Comparison of ENCODE assay signal across 17 cellular contexts in genomic region chr1:83791821-83792437, GRCh38.
A peak's percentile ranks its signal among the peaks of the same experiment; 100 is the strongest.
DNase-seq lines count a peak whose midpoint lies in the region; ATAC-seq and TF ChIP-seq lines count a peak whose summit lies in the region.
"Had no signal": no experiment of that assay in that cellular context is flagged by ENCODE, and none has a peak within 500 bp of the region (broad histone marks: within the 10 kb centered on the region; RNA-seq: fewer than 3 reads in every experiment).

No MANE protein-coding gene starts in this region.

- H3K4me3 Mint-ChIP-seq in activated CD4-positive, alpha-beta T cell treated with anti-CD3 and anti-CD28 coated beads for 36 hours, result no peak overlapping the region

- H3K4me3 ChIP-seq in LNCaP clone FGC (ENCODE audit: low read depth, low read length) (no peak overlapping the region), cardiac fibroblast (replicated peaks in 1 of 2; ENCODE audit: low read depth in 2 of 2, low read length in 2 of 2) (no peak overlapping the region)
- H3K4me3 ChIP-seq: K562, right lobe of liver, tibial nerve had no signal

- POLR2A ChIA-PET in activated CD4-positive, alpha-beta T cell treated with anti-CD3 and anti-CD28 coated beads for 36 hours (lab: Charles Lee), result no interaction called here

- intact Hi-C loops in activated CD4-positive, alpha-beta T cell treated with anti-CD3 and anti-CD28 coated beads for 36 hours (cut with DNase I, micrococcal nuclease), result no loop called here

- DNase-seq in Daoy (ENCODE audit: low read depth) (peak; percentile 22), LNCaP clone FGC (ENCODE audit: low read depth) (peak; percentile 49), cardiac fibroblast (ENCODE audit: low read depth in 2 of 2) (peak; percentile 1 to 15), myocyte (ENCODE audit: low read depth) (peak; percentile 57), SKM-1 (lab: John Stamatoyannopoulos, UW; ENCODE audit: unreplicated experiment) (no peak)
- DNase-seq in activated CD4-positive, alpha-beta T cell treated with anti-CD3 and anti-CD28 coated beads for 36 hours, result no peak
- DNase-seq: activated effector memory CD4-positive, alpha-beta T cell treated with Interleukin-2 at 50 U/mL for 16 hours; BE2C; effector CD4-positive, alpha-beta T cell; NCI-H446 treated with DMSO at 0.1 percent for 48 hours; right lobe of liver; stimulated activated CD4-positive, alpha-beta T cell treated with anti-CD3 and anti-CD28 coated beads, Interleukin-4, amount 100 ng/mL, for 24 hours had no signal

- no peaks in the 10 kb centered on the region for H3K9me3 Mint-ChIP-seq in activated CD4-positive, alpha-beta T cell treated with anti-CD3 and anti-CD28 coated beads for 36 hours (ENCODE audit: low read depth)

- H3K27ac Mint-ChIP-seq in activated CD4-positive, alpha-beta T cell treated with anti-CD3 and anti-CD28 coated beads for 36 hours, result no peak overlapping the region

- TF ChIP-seq CTCF in LNCaP clone FGC (IDR thresholded peaks at IDR 0.05; ENCODE audit: control insufficient read depth, extremely low read depth, insufficient read depth) (no peak), cardiac fibroblast (IDR thresholded peaks at IDR 0.05; ENCODE audit: low read depth, low read length) (no peak)

- no peaks in the 10 kb centered on the region for H3K4me1 Mint-ChIP-seq in activated CD4-positive, alpha-beta T cell treated with anti-CD3 and anti-CD28 coated beads for 36 hours

- no peaks in the 10 kb centered on the region for H3K27me3 Mint-ChIP-seq in activated CD4-positive, alpha-beta T cell treated with anti-CD3 and anti-CD28 coated beads for 36 hours

- H3K36me3 Mint-ChIP-seq in activated CD4-positive, alpha-beta T cell treated with anti-CD3 and anti-CD28 coated beads for 36 hours (ENCODE audit: low read depth), result no peaks in the 10 kb centered on the region

- CTCF ChIA-PET in activated CD4-positive, alpha-beta T cell treated with anti-CD3 and anti-CD28 coated beads for 36 hours (lab: Charles Lee), result no interaction called here

- no peak for ATAC-seq in activated CD4-positive, alpha-beta T cell treated with anti-CD3 and anti-CD28 coated beads for 36 hours
- ATAC-seq in HG03039 (IDR thresholded peaks at IDR 0.05; ENCODE audit: unreplicated experiment) (no peak), GM18867 (IDR thresholded peaks at IDR 0.05; ENCODE audit: unreplicated experiment) (no peak)
- ATAC-seq: HCT116, K562 had no signal

Comparison
In these comparisons a context has a peak if more than half of its experiments do, and no peak if none do; other contexts are left out.
1. DNase-seq: peak in Daoy (single experiment), LNCaP clone FGC (single experiment), cardiac fibroblast (2 of 2) and myocyte (single experiment); none in SKM-1 (single experiment) and activated CD4-positive, alpha-beta T cell treated with anti-CD3 and anti-CD28 coated beads for 36 hours (single experiment).